18 cellular contexts compared by ENCODE assay signal in genomic region chr3:104044002-104044401, GRCh38.
"Had no signal": no experiment of that assay in that cellular context is flagged by ENCODE, and none has a peak within 500 bp of the region (broad histone marks: within the 10 kb centered on the region; RNA-seq: fewer than 3 reads in every experiment).

No MANE protein-coding gene starts in this region.

- ATAC-seq: activated T-cell treated with anti-CD3 and anti-CD28 coated beads, Interleukin-2, amount 50 U/mL, for 72 hours; left lung; stimulated activated naive B cell treated with anti-CD40 and anti-IgM and Interleukin-4, amounts not matched to agents 10 μg/mL and 1 μg/mL and 100 μg/mL, for 72 hours; T-helper 17 cell; upper lobe of right lung had no signal

- H3K4me3 Mint-ChIP-seq: activated naive CD4-positive, alpha-beta T cell treated with anti-CD3 and anti-CD28 coated beads, Interleukin-2, amount 50 U/mL, for 24 hours; activated T-cell treated with anti-CD3 and anti-CD28 coated beads, Interleukin-2, amount 50 U/mL, for 72 hours; nephron; stimulated activated naive B cell treated with anti-CD40 and anti-IgM and Interleukin-4, amounts not matched to agents 10 μg/mL and 1 μg/mL and 100 μg/mL, for 72 hours; T-helper 17 cell had no signal

- H3K27ac ChIP-seq: epithelial cell of prostate, left lung, sigmoid colon, spleen, upper lobe of right lung, WERI-Rb-1 had no signal

- H3K27me3 Mint-ChIP-seq: activated naive CD4-positive, alpha-beta T cell treated with anti-CD3 and anti-CD28 coated beads, Interleukin-2, amount 50 U/mL, for 24 hours; T-helper 17 cell had no signal

- H3K36me3 Mint-ChIP-seq: activated naive CD4-positive, alpha-beta T cell treated with anti-CD3 and anti-CD28 coated beads, Interleukin-2, amount 50 U/mL, for 24 hours; stimulated activated naive B cell treated with anti-CD40 and anti-IgM and Interleukin-4, amounts not matched to agents 10 μg/mL and 1 μg/mL and 100 μg/mL, for 72 hours had no signal

- H3K9me3 Mint-ChIP-seq: activated naive CD4-positive, alpha-beta T cell treated with anti-CD3 and anti-CD28 coated beads, Interleukin-2, amount 50 U/mL, for 24 hours had no signal

- H3K27me3 ChIP-seq: left lung, sigmoid colon, upper lobe of right lung had no signal

- H3K36me3 ChIP-seq: left lung, sigmoid colon, spleen, upper lobe of right lung, WERI-Rb-1 had no signal

- H3K27ac Mint-ChIP-seq: activated naive CD4-positive, alpha-beta T cell treated with anti-CD3 and anti-CD28 coated beads, Interleukin-2, amount 50 U/mL, for 24 hours; activated T-cell treated with anti-CD3 and anti-CD28 coated beads, Interleukin-2, amount 50 U/mL, for 72 hours; nephron; stimulated activated naive B cell treated with anti-CD40 and anti-IgM and Interleukin-4, amounts not matched to agents 10 μg/mL and 1 μg/mL and 100 μg/mL, for 72 hours; T-helper 17 cell had no signal

- H3K9me3 ChIP-seq: sigmoid colon, upper lobe of right lung had no signal

- H3K4me3 ChIP-seq: left lung, sigmoid colon, spleen, upper lobe of right lung had no signal

- H3K4me1 Mint-ChIP-seq: activated naive CD4-positive, alpha-beta T cell treated with anti-CD3 and anti-CD28 coated beads, Interleukin-2, amount 50 U/mL, for 24 hours; nephron; stimulated activated naive B cell treated with anti-CD40 and anti-IgM and Interleukin-4, amounts not matched to agents 10 μg/mL and 1 μg/mL and 100 μg/mL, for 72 hours; T-helper 17 cell had no signal

- DNase-seq: activated CD4-positive, alpha-beta T cell treated with anti-CD3 and anti-CD28 coated beads for 1 hour; activated CD8-positive, alpha-beta memory T cell treated with anti-CD3 and anti-CD28 coated beads for 24 hours; activated CD8-positive, alpha-beta memory T cell treated with anti-CD3 and anti-CD28 coated beads, Interleukin-2, amount 50 U/mL, for 48 hours; activated gamma-delta T cell; activated T-cell treated with anti-CD3 and anti-CD28 coated beads, Interleukin-2, amount 50 U/mL, for 72 hours; foreskin fibroblast; hypothalamus; left lung; midbrain; sigmoid colon; spleen; stimulated activated naive B cell treated with anti-CD40 and anti-IgM and Interleukin-4, amounts not matched to agents 10 μg/mL and 1 μg/mL and 100 μg/mL, for 72 hours; T-helper 17 cell; upper lobe of right lung; WERI-Rb-1 had no signal

- H3K4me1 ChIP-seq: left lung, sigmoid colon, spleen, upper lobe of right lung had no signal
